In the genomic region with DNA sequence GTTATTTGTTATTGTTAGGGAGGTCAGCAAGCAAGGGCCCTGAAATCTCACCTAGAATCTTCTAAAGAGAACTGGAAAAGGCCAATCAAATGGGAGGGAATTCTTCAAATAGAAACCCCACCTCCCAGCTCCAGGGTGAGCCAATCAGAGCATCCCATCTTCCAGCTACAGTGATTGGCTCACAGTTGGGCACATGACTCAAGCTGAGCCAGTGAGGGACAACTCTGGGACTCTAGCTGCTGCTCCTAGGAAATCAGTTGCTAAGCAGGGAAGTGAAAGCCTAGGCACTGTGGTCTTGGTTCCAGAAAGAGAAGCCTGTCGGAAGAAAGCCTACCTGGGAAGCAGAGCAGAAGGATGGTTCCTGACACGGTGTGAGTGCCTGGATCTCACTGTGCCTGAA, we compare ENCODE assay signal across 9 cellular contexts. TPM values are rescaled to one million over a fixed set of nuclear protein-coding genes. Genes with fewer than 3 reads are reported as not detected.
DNase-seq lines count a peak whose midpoint lies in the region; ATAC-seq and TF ChIP-seq lines count a peak whose summit lies in the region.
"Had no signal": no experiment of that assay in that cellular context is flagged by ENCODE, and none has a peak within 500 bp of the region (broad histone marks: within the 10 kb centered on the region; RNA-seq: fewer than 3 reads in every experiment).

No MANE protein-coding gene starts in this region.

- BruUV-seq in Caco-2 (replicated peaks; lab: Mats Ljungman, UMichigan): no TSS peak

- DNase-seq in D341Med (ENCODE audit: low spot score): peak; percentile 58
- DNase-seq in HT1080 (ENCODE audit: low read depth): peak; percentile 54
- peak; percentile 8 for DNase-seq in SHP77 treated with DMSO at 0.1 percent for 48 hours (lab: John Stamatoyannopoulos, UW)
- DNase-seq in iPS DF 4.7 (ENCODE audit: extremely low read depth, low spot score): peak; percentile 69
- no peak for DNase-seq in DMS79 (lab: John Stamatoyannopoulos, UW)
- no peak for DNase-seq in Caco-2
- DNase-seq in DMS153 treated with DMSO at 0.1 percent for 48 hours (lab: John Stamatoyannopoulos, UW; ENCODE audit: unreplicated experiment): no peak

- H3K9me3 Mint-ChIP-seq in Caco-2 (ENCODE audit: unreplicated experiment): no peaks in the 10 kb centered on the region

- intact Hi-C loops in Caco-2 (cut with micrococcal nuclease; ENCODE audit: unreplicated experiment): no loop called here

- peaks cover 8% of the 10 kb centered on the region for H3K4me1 Mint-ChIP-seq in Caco-2 (ENCODE audit: low read depth, unreplicated experiment)

- no peaks in the 10 kb centered on the region for H3K4me1 ChIP-seq in Caco-2
- H3K4me1 ChIP-seq: ascending aorta had no signal

- H3K4me3 Mint-ChIP-seq in Caco-2 (ENCODE audit: unreplicated experiment): no peak overlapping the region

- H3K36me3 Mint-ChIP-seq in Caco-2 (ENCODE audit: insufficient read depth, unreplicated experiment): peaks cover 9% of the 10 kb centered on the region

- H3K4me3 ChIP-seq in Caco-2 (ENCODE audit: low read depth, low read length): no peak overlapping the region
- H3K4me3 ChIP-seq: ascending aorta had no signal

- no peak for TF ChIP-seq CTCF in Caco-2 (IDR thresholded peaks at IDR 0.05; ENCODE audit: insufficient read depth in 1 of 2, low read depth in 1 of 2, low read length in 1 of 2, severe bottlenecking in 1 of 2, unreplicated experiment in 1 of 2)

- ATAC-seq in GM21717 (IDR thresholded peaks at IDR 0.05; ENCODE audit: unreplicated experiment): no peak

- peaks cover 9% of the 10 kb centered on the region for H3K27me3 Mint-ChIP-seq in Caco-2 (ENCODE audit: insufficient read depth, unreplicated experiment)

- H3K27ac Mint-ChIP-seq in Caco-2 (ENCODE audit: unreplicated experiment): no peak overlapping the region

- CTCF ChIA-PET in Caco-2 (lab: Charles Lee): no interaction called here

- POLR2A ChIA-PET in Caco-2 (lab: Charles Lee): no interaction called here

- H3K9me3 ChIP-seq in Caco-2: no peaks in the 10 kb centered on the region; the same call in 1 of the 2 replicates
- H3K9me3 ChIP-seq: ascending aorta had no signal

- no peaks in the 10 kb centered on the region for H3K36me3 ChIP-seq in Caco-2 (ENCODE audit: control insufficient read depth, insufficient read depth, low read length)
- H3K36me3 ChIP-seq: ascending aorta had no signal

- H3K27me3 ChIP-seq in Caco-2 (replicated peaks; ENCODE audit: control insufficient read depth, insufficient read depth, low read length): no peaks in the 10 kb centered on the region

RNA-seq across cellular contexts. Expression of gene TM6SF2, which starts 13.4 kb away (rescaled TPM):
- total RNA-seq in HT1080 (2014; rRNA removed; shearing (Covaris generic)): 0.11 TPM in 1 of 2 replicates, not detected in the other
- polyA plus RNA-seq in HT1080 (2015; cell fraction: cytosol; rRNA removed): not detected in 2 replicates
- 0.84 TPM in 1 of 2 replicates, not detected in the other for polyA plus RNA-seq in HT1080 (2015; cell fraction: nucleus; rRNA removed)
- 3.2 and 3.7 TPM in 2 replicates for total RNA-seq in Caco-2 (2022)

RNA-seq across cellular contexts. Expression of gene NCAN, which starts 48.0 kb away (rescaled TPM):
- total RNA-seq in HT1080 (2014; rRNA removed; shearing (Covaris generic)): 0.03 TPM in 1 of 2 replicates, not detected in the other
- polyA plus RNA-seq in HT1080 (2015; cell fraction: cytosol; rRNA removed): not detected in 2 replicates
- 0.05 TPM in 1 of 2 replicates, not detected in the other for polyA plus RNA-seq in HT1080 (2015; cell fraction: nucleus; rRNA removed)
- total RNA-seq in Caco-2 (2022): not detected in 2 replicates
- total RNA-seq: ascending aorta had no signal

RNA-seq across cellular contexts. Expression of gene NR2C2AP, which starts 56.5 kb away (rescaled TPM):
- 25.4 and 27.3 TPM in 2 replicates for total RNA-seq in HT1080 (2014; rRNA removed; shearing (Covaris generic))
- 19.5 and 22.0 TPM in 2 replicates for polyA plus RNA-seq in HT1080 (2015; cell fraction: cytosol; rRNA removed)
- polyA plus RNA-seq in HT1080 (2015; cell fraction: nucleus; rRNA removed): 25.8 and 29.7 TPM in 2 replicates
- total RNA-seq in Caco-2 (2022): 25.2 and 25.7 TPM in 2 replicates

Comparison
In these comparisons a context has a peak if more than half of its experiments do, and no peak if none do; other contexts are left out.
1. DNase-seq: peak in D341Med (single experiment), HT1080 (single experiment), SHP77 treated with DMSO at 0.1 percent for 48 hours (single experiment) and iPS DF 4.7 (single experiment); none in DMS79 (single experiment), Caco-2 (0 of 2) and DMS153 treated with DMSO at 0.1 percent for 48 hours (single experiment).